Comparison of ENCODE assay signal across 19 cellular contexts in genomic region chr17:71845354-71845753, GRCh38.
"Had no signal": no experiment of that assay in that cellular context is flagged by ENCODE, and none has a peak within 500 bp of the region (broad histone marks: within the 10 kb centered on the region; RNA-seq: fewer than 3 reads in every experiment).

No MANE protein-coding gene starts in this region.

- H3K9me3 ChIP-seq: gastroesophageal sphincter, neutrophil, sigmoid colon, thoracic aorta had no signal

- H3K36me3 ChIP-seq: esophagus muscularis mucosa, gastroesophageal sphincter, neutrophil, sigmoid colon, stomach, thoracic aorta, transverse colon had no signal

- H3K4me3 ChIP-seq: esophagus muscularis mucosa, gastroesophageal sphincter, mucosa of descending colon, sigmoid colon, skin epidermis, stomach, thoracic aorta, transverse colon had no signal

- H3K4me1 Mint-ChIP-seq: naive thymus-derived CD8-positive, alpha-beta T cell; stimulated activated naive B cell treated with anti-CD40 and anti-IgM and Interleukin-4, amounts not matched to agents 10 μg/mL and 1 μg/mL and 100 μg/mL, for 72 hours had no signal

- H3K4me3 Mint-ChIP-seq: dendritic cell treated with granulocyte-macrophage colony-stimulating factor and Interleukin-4, amounts not matched to agents 40 ng/mL and 50 ng/mL, for 4 days; effector memory CD8-positive, alpha-beta T cell; naive thymus-derived CD8-positive, alpha-beta T cell; stimulated activated naive B cell treated with anti-CD40 and anti-IgM and Interleukin-4, amounts not matched to agents 10 μg/mL and 1 μg/mL and 100 μg/mL, for 72 hours had no signal

- H3K27ac Mint-ChIP-seq: dendritic cell treated with granulocyte-macrophage colony-stimulating factor and Interleukin-4, amounts not matched to agents 40 ng/mL and 50 ng/mL, for 4 days; effector memory CD8-positive, alpha-beta T cell; naive thymus-derived CD8-positive, alpha-beta T cell; stimulated activated naive B cell treated with anti-CD40 and anti-IgM and Interleukin-4, amounts not matched to agents 10 μg/mL and 1 μg/mL and 100 μg/mL, for 72 hours had no signal

- DNase-seq: effector memory CD8-positive, alpha-beta T cell; left colon; mucosa of descending colon; naive thymus-derived CD8-positive, alpha-beta T cell; sigmoid colon; stimulated activated CD4-positive, alpha-beta T cell treated with anti-CD3 and anti-CD28 coated beads, Interleukin-2, amount 100 ng/mL, for 24 hours; stimulated activated CD4-positive, alpha-beta T cell treated with anti-CD3 and anti-CD28 coated beads, Interleukin-4, amount 100 ng/mL, for 4 hours; stimulated activated naive B cell treated with anti-CD40 and anti-IgM and Interleukin-4, amounts not matched to agents 10 μg/mL and 1 μg/mL and 100 μg/mL, for 72 hours; stomach; substantia nigra; transverse colon had no signal

- H3K27me3 Mint-ChIP-seq: dendritic cell treated with granulocyte-macrophage colony-stimulating factor and Interleukin-4, amounts not matched to agents 40 ng/mL and 50 ng/mL, for 4 days; effector memory CD8-positive, alpha-beta T cell; naive thymus-derived CD8-positive, alpha-beta T cell; stimulated activated naive B cell treated with anti-CD40 and anti-IgM and Interleukin-4, amounts not matched to agents 10 μg/mL and 1 μg/mL and 100 μg/mL, for 72 hours had no signal

- H3K36me3 Mint-ChIP-seq: stimulated activated naive B cell treated with anti-CD40 and anti-IgM and Interleukin-4, amounts not matched to agents 10 μg/mL and 1 μg/mL and 100 μg/mL, for 72 hours had no signal

- H3K27ac ChIP-seq: epithelial cell of prostate, esophagus muscularis mucosa, gastroesophageal sphincter, neutrophil, sigmoid colon, skin epidermis, stomach, thoracic aorta, transverse colon had no signal

- ATAC-seq: effector memory CD8-positive, alpha-beta T cell; gastroesophageal sphincter; left colon; mucosa of descending colon; naive thymus-derived CD8-positive, alpha-beta T cell; stimulated activated naive B cell treated with anti-CD40 and anti-IgM and Interleukin-4, amounts not matched to agents 10 μg/mL and 1 μg/mL and 100 μg/mL, for 72 hours had no signal

- H3K4me1 ChIP-seq: esophagus muscularis mucosa, gastroesophageal sphincter, sigmoid colon, stomach, transverse colon had no signal

- H3K27me3 ChIP-seq: esophagus muscularis mucosa, gastroesophageal sphincter, neutrophil, sigmoid colon, stomach, transverse colon had no signal

- FAIRE-seq: colon had no signal
